Comparison of ENCODE assay signal across 9 cellular contexts in the genomic region with DNA sequence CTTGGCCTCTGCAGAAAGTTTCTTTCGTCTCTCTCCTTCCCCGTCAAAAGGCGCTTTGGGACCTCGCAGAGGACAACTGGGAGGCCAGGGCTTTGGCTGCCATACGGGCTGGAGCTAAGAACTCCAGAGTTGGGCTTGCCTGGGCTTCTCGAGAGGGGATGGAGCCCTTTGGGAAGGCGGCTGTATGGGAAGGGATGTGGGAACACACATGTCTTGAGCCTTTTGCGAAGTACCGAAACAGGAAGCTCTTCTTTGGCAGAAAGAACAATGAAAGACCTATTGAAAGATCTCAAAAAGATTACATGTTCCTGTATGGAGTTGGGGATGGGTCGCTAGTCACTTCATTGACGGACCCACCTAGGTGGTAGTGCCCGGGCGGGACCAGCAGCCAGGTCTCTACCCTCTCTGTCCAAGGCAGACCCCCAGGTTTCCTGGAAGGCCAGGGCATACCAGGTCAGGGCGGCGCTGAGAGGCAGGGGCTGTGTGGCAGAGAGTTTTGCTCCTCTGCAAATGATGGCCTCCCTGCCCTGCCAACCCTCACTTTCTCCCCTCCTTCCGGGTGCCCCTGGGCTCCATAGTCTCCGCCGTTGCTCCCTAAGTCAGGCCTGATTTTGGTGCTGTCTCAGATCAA. TPM values are rescaled to one million over a fixed set of nuclear protein-coding genes. Genes with fewer than 3 reads are reported as not detected.
DNase-seq lines count a peak whose midpoint lies in the region; ATAC-seq and TF ChIP-seq lines count a peak whose summit lies in the region.
"Had no signal": no experiment of that assay in that cellular context is flagged by ENCODE, and none has a peak within 500 bp of the region (broad histone marks: within the 10 kb centered on the region; RNA-seq: fewer than 3 reads in every experiment).

No MANE protein-coding gene starts in this region.

- H3K27me3 Mint-ChIP-seq in mesothelial cell of epicardium (ENCODE audit: low read depth): peaks cover 44% of the 10 kb centered on the region

- TF ChIP-seq CTCF in ascending aorta (IDR thresholded peaks at IDR 0.05): no peak
- TF ChIP-seq CTCF in mesothelial cell of epicardium (IDR thresholded peaks at IDR 0.05; ENCODE audit: unreplicated experiment): no peak

- no peaks in the 10 kb centered on the region for H3K9me3 Mint-ChIP-seq in mesothelial cell of epicardium

- H2AFZ ChIP-seq in ACC112 (ENCODE audit: low read length, unreplicated experiment): no peak overlapping the region

- H3K4me1 ChIP-seq in ACC112 (ENCODE audit: control insufficient read depth, insufficient read depth, low read length, unreplicated experiment) (peaks cover 10% of the 10 kb centered on the region), HUES64 (ENCODE audit: insufficient read depth, low read length) (peaks cover 14% of the 10 kb centered on the region), ascending aorta (peaks cover 0 to 4% of the 10 kb centered on the region in 2 donors)

- H3K79me2 ChIP-seq in ACC112 (ENCODE audit: control insufficient read depth, insufficient read depth, low read length, unreplicated experiment): no peaks in the 10 kb centered on the region

- H3K4me3 Mint-ChIP-seq in mesothelial cell of epicardium: peak overlapping the region; percentile 78

- H3K27ac ChIP-seq in ACC112 (ENCODE audit: low read depth, low read length) (no peak overlapping the region), HUES64 (ENCODE audit: low read depth, low read length) (no peak overlapping the region), ascending aorta (no peak overlapping the region)

- intact Hi-C loops in ascending aorta (cut with DNase I): no loop called here

- peak overlapping the region; percentile 84 for H3K27ac Mint-ChIP-seq in mesothelial cell of epicardium

- DNase-seq in ascending aorta (ENCODE audit: low spot score in 2 of 2): no peak
- no peak for DNase-seq in mesothelial cell of epicardium (ENCODE audit: low spot score in 2 of 2, unreplicated experiment in 2 of 2)
- DNase-seq in DMS153 treated with DMSO at 0.1 percent for 48 hours (lab: John Stamatoyannopoulos, UW; ENCODE audit: unreplicated experiment): no peak
- DNase-seq in stimulated activated CD4-positive, alpha-beta T cell treated with anti-CD3 and anti-CD28 coated beads, Interleukin-4, amount 100 ng/mL, for 4 hours: no peak
- DNase-seq in ureter (ENCODE audit: low spot score): no peak
- DNase-seq: anterior cingulate cortex had no signal

- H3K27me3 ChIP-seq in ACC112 (ENCODE audit: insufficient read depth, low read length): peaks cover 47% of the 10 kb centered on the region
- peaks cover 65% of the 10 kb centered on the region for H3K27me3 ChIP-seq in HUES64 (ENCODE audit: insufficient read depth, low read length)
- H3K27me3 ChIP-seq in ascending aorta: no peaks in the 10 kb centered on the region

- H3K36me3 ChIP-seq in ACC112 (ENCODE audit: insufficient read depth, low read length): no peaks in the 10 kb centered on the region
- H3K36me3 ChIP-seq in HUES64 (ENCODE audit: insufficient read depth, low read length): no peaks in the 10 kb centered on the region
- no peaks in the 10 kb centered on the region for H3K36me3 ChIP-seq in ascending aorta

- peaks cover 19% of the 10 kb centered on the region for H3K4me1 Mint-ChIP-seq in mesothelial cell of epicardium

- no peaks in the 10 kb centered on the region for H3K36me3 Mint-ChIP-seq in mesothelial cell of epicardium

- H3K9ac ChIP-seq in HUES64 (ENCODE audit: low read depth, low read length): peak overlapping the region; percentile 61; the same call in 1 of the 2 replicates

- ATAC-seq in HG02588 (IDR thresholded peaks at IDR 0.05; ENCODE audit: unreplicated experiment): no peak

- H3K4me3 ChIP-seq in ACC112 (ENCODE audit: low read depth, low read length): peak overlapping the region; percentile 69
- peak overlapping the region; percentile 49 for H3K4me3 ChIP-seq in HUES64 (ENCODE audit: low read length)
- H3K4me3 ChIP-seq in ascending aorta: peak overlapping the region; percentile 47 to 51

- H3K9me3 ChIP-seq in HUES64 (ENCODE audit: insufficient read depth, low read depth, low read length) (no peaks in the 10 kb centered on the region), ascending aorta (no peaks in the 10 kb centered on the region)

- WGBS in HUES64: 66% methylated on average over 18 of the region's 18 CpGs

RNA-seq across cellular contexts. Expression of a gene that starts 1.0 kb away (rescaled TPM):
- polyA plus RNA-seq in HUES64 (2013, experiment 1 of 2): 6.5 TPM
- 4.6 TPM for polyA plus RNA-seq in HUES64 (2013, experiment 2 of 2)
- total RNA-seq in ascending aorta: 5.4 TPM
- total RNA-seq in mesothelial cell of epicardium: 39.6 to 42.0 TPM (median 40.8 TPM) in 3 replicates
- 103 TPM for total RNA-seq in ureter
